ENCODE assay signal across 10 cellular contexts in the genomic region with DNA sequence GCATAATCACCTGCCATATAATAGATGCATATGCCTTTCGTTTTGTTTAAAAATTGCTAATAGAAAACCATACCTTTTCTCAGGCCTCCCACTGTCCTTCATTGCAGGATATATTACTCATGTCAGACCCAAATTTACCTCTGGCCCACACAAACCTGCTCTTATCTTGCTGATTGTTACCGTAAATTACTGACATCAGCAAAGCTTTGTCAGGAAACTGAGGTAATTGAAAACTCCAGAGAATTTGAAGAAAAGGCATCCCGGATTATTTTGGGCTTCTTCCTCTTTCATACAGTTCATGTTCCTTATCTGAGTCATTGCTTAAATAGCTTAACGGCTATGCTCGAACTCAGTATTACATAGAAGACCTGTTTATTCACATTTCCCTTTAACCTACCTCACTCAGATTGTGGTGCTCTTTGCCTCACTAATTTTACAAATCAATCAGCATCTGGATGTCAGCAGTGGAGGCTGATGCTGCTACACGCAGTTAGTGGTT.
DNase-seq lines count a peak whose midpoint lies in the region; ATAC-seq and TF ChIP-seq lines count a peak whose summit lies in the region.
"Had no signal": no experiment of that assay in that cellular context is flagged by ENCODE, and none has a peak within 500 bp of the region (broad histone marks: within the 10 kb centered on the region; RNA-seq: fewer than 3 reads in every experiment).

No MANE protein-coding gene starts in this region.

- H3K4me3 Mint-ChIP-seq in activated T-cell treated with anti-CD3 and anti-CD28 coated beads, Interleukin-2, amount 50 U/mL, for 4 hours, result no peak overlapping the region
- peak overlapping the region; percentile 19 for H3K4me3 Mint-ChIP-seq in stimulated activated effector memory CD8-positive, alpha-beta T cell treated with anti-CD3 and anti-CD28 coated beads, Interleukin-12 subunit alpha, Interleukin-12 subunit beta, amount 100 ng/mL, for 72 hours

- H3K4me1 ChIP-seq in SJSA1 (replicated peaks), result peaks cover 60% of the 10 kb centered on the region
- H3K4me1 ChIP-seq in Peyer's patch, result no peaks in the 10 kb centered on the region
- H3K4me1 ChIP-seq: colonic mucosa had no signal

- no peak overlapping the region for H3K27ac Mint-ChIP-seq in stimulated activated effector memory CD8-positive, alpha-beta T cell treated with anti-CD3 and anti-CD28 coated beads, Interleukin-12 subunit alpha, Interleukin-12 subunit beta, amount 100 ng/mL, for 72 hours

- H3K27me3 ChIP-seq in SJSA1 (replicated peaks) (no peaks in the 10 kb centered on the region), Peyer's patch (no peaks in the 10 kb centered on the region)
- H3K27me3 ChIP-seq: colonic mucosa had no signal

- H3K9me3 Mint-ChIP-seq in activated T-cell treated with anti-CD3 and anti-CD28 coated beads, Interleukin-2, amount 50 U/mL, for 4 hours, result no peaks in the 10 kb centered on the region
- H3K9me3 Mint-ChIP-seq in stimulated activated effector memory CD8-positive, alpha-beta T cell treated with anti-CD3 and anti-CD28 coated beads, Interleukin-12 subunit alpha, Interleukin-12 subunit beta, amount 100 ng/mL, for 72 hours, result no peaks in the 10 kb centered on the region

- peak; percentile 43 to 59 for ATAC-seq in activated T-cell treated with anti-CD3 and anti-CD28 coated beads, Interleukin-2, amount 50 U/mL, for 4 hours
- peak; percentile 58 for ATAC-seq in HG03039 (IDR thresholded peaks at IDR 0.05; ENCODE audit: unreplicated experiment)
- peak; percentile 94 for ATAC-seq in stimulated activated effector memory CD8-positive, alpha-beta T cell treated with anti-CD3 and anti-CD28 coated beads, Interleukin-12 subunit alpha, Interleukin-12 subunit beta, amount 100 ng/mL, for 72 hours

- peaks cover 8% of the 10 kb centered on the region for H3K27me3 Mint-ChIP-seq in activated T-cell treated with anti-CD3 and anti-CD28 coated beads, Interleukin-2, amount 50 U/mL, for 4 hours (ENCODE audit: low read depth)

- TF ChIP-seq CTCF in Peyer's patch (IDR thresholded peaks at IDR 0.05), result no peak

- no peaks in the 10 kb centered on the region for H3K9me3 ChIP-seq in SJSA1 (replicated peaks)
- H3K9me3 ChIP-seq in Peyer's patch, result no peaks in the 10 kb centered on the region
- H3K9me3 ChIP-seq: colonic mucosa had no signal

- no peak for DNase-seq in activated T-cell treated with anti-CD3 and anti-CD28 coated beads, Interleukin-2, amount 50 U/mL, for 4 hours
- DNase-seq in activated T-cell treated with anti-CD3 and anti-CD28 coated beads, Interleukin-2, amount 50 U/mL, for 48 hours, result no peak
- no peak for DNase-seq in SJSA1 (ENCODE audit: low read depth in 1 of 2, low spot score in 2 of 2)
- peak in 1 of 2 donors; percentile 44 for DNase-seq in stimulated activated effector memory CD8-positive, alpha-beta T cell treated with anti-CD3 and anti-CD28 coated beads, Interleukin-12 subunit alpha, Interleukin-12 subunit beta, amount 100 ng/mL, for 72 hours (ENCODE audit: low spot score in 2 of 2)
- no peak for DNase-seq in HPDE6-E6E7 (ENCODE audit: extremely low spot score)
- DNase-seq in glomerular visceral epithelial cell (ENCODE audit: extremely low spot score), result no peak
- DNase-seq in Peyer's patch, result no peak
- DNase-seq: colonic mucosa, T1000 had no signal

- H3K4me1 Mint-ChIP-seq in activated T-cell treated with anti-CD3 and anti-CD28 coated beads, Interleukin-2, amount 50 U/mL, for 4 hours (ENCODE audit: low read depth), result peaks cover 26% of the 10 kb centered on the region
- H3K4me1 Mint-ChIP-seq in stimulated activated effector memory CD8-positive, alpha-beta T cell treated with anti-CD3 and anti-CD28 coated beads, Interleukin-12 subunit alpha, Interleukin-12 subunit beta, amount 100 ng/mL, for 72 hours, result peaks cover 57% of the 10 kb centered on the region

- H3K36me3 ChIP-seq in SJSA1, result no peaks in the 10 kb centered on the region
- no peaks in the 10 kb centered on the region for H3K36me3 ChIP-seq in Peyer's patch
- H3K36me3 ChIP-seq: colonic mucosa had no signal

- no peaks in the 10 kb centered on the region for H3K36me3 Mint-ChIP-seq in activated T-cell treated with anti-CD3 and anti-CD28 coated beads, Interleukin-2, amount 50 U/mL, for 4 hours (ENCODE audit: insufficient read depth)
- no peaks in the 10 kb centered on the region for H3K36me3 Mint-ChIP-seq in stimulated activated effector memory CD8-positive, alpha-beta T cell treated with anti-CD3 and anti-CD28 coated beads, Interleukin-12 subunit alpha, Interleukin-12 subunit beta, amount 100 ng/mL, for 72 hours

- H3K27ac ChIP-seq in SJSA1, result peak overlapping the region; percentile 19
- H3K27ac ChIP-seq in Peyer's patch, result no peak overlapping the region
- H3K27ac ChIP-seq: colonic mucosa had no signal

- TF ChIP-seq POLR2A in Peyer's patch (IDR thresholded peaks at IDR 0.05), result no peak

- no peak overlapping the region for H3K4me3 ChIP-seq in SJSA1
- no peak overlapping the region for H3K4me3 ChIP-seq in Peyer's patch
- H3K4me3 ChIP-seq: colonic mucosa had no signal
